In the genomic region with DNA sequence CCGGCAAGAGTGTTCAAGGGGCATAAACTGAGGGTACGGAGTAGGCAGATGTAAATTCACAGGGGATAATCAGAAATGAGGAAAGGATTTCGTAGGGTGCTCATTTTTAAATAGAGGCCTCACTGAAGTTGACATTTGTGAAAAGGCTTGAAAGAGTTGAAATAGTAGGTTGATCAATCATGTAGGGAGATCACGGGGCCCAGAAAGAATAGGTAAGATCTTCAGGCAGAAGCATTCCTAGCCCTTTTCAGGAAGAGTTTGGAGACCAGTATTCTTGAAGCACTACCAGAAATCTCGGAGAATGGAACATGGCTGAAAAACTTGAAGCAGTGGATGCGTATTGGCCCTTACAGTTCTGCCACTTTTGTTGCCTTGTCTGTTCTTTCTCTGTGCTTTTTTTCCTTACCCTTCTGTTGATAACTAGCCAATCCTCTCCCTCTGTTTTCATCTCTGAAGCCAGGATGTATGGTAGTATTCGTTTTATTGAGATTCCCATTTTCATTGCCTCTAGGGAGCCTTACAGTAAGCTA, we compare ENCODE assay signal across 8 cellular contexts. TPM values are rescaled to one million over a fixed set of nuclear protein-coding genes. Genes with fewer than 3 reads are reported as not detected.
DNase-seq lines count a peak whose midpoint lies in the region; ATAC-seq and TF ChIP-seq lines count a peak whose summit lies in the region.

No MANE protein-coding gene starts in this region.

- H3K4me1 ChIP-seq in BLaER1 = peaks cover 24% of the 10 kb centered on the region
- peaks cover 36% of the 10 kb centered on the region for H3K4me1 ChIP-seq in adipocyte (ENCODE audit: control insufficient read depth, insufficient read depth, low read length)
- H3K4me1 ChIP-seq in right lobe of liver = peaks cover 0 to 12% (median 5%) of the 10 kb centered on the region in 4 donors
- peaks cover 0 to 6% of the 10 kb centered on the region in 2 donors for H3K4me1 ChIP-seq in uterus

- peak; percentile 52 for DNase-seq in adipocyte (ENCODE audit: low read depth)
- no peak for DNase-seq in right lobe of liver
- DNase-seq in uterus = no peak
- no peak for DNase-seq in NCI-H526 (lab: John Stamatoyannopoulos, UW)
- DNase-seq in hippocampal formation (lab: John Stamatoyannopoulos, UW) = no peak

- H3K9ac ChIP-seq in BLaER1 (peak overlapping the region; percentile 91), adipocyte (ENCODE audit: low read length) (peak overlapping the region; percentile 97)

- H3K4me2 ChIP-seq in BLaER1 = peak overlapping the region; percentile 88

- TF ChIP-seq CTCF in right lobe of liver (IDR thresholded peaks at IDR 0.05) (no peak), uterus (IDR thresholded peaks at IDR 0.05) (no peak)

- ATAC-seq in GM19372 (IDR thresholded peaks at IDR 0.05; ENCODE audit: low read depth, unreplicated experiment) (peak; percentile 10), HG03432 (IDR thresholded peaks at IDR 0.05; ENCODE audit: unreplicated experiment) (peak; percentile 24), right lobe of liver (peak in 1 of 4 donors; percentile 0)

- 28% methylated on average over 7 of the region's 7 CpGs for WGBS in right lobe of liver (ENCODE audit: insufficient coverage, low coverage, low lambda C conversion rate, missing lambda C conversion rate)

- H3K27me3 ChIP-seq in BLaER1 (no peaks in the 10 kb centered on the region), adipocyte (replicated peaks; ENCODE audit: control insufficient read depth, insufficient read depth, low read length) (no peaks in the 10 kb centered on the region), right lobe of liver (no peaks in the 10 kb centered on the region), uterus (no peaks in the 10 kb centered on the region)

- H3K27ac ChIP-seq in BLaER1 (peak overlapping the region; percentile 54; the same call in 1 of the 2 replicates), right lobe of liver (peak overlapping the region; percentile 95 to 99 (median 96)), uterus (peak overlapping the region; percentile 97 to 99)

- peaks cover 24% of the 10 kb centered on the region for H3K36me3 ChIP-seq in BLaER1
- peaks cover 21% of the 10 kb centered on the region for H3K36me3 ChIP-seq in adipocyte (ENCODE audit: control insufficient read depth, insufficient read depth, low read length, severe bottlenecking)
- H3K36me3 ChIP-seq in right lobe of liver = peaks cover 0 to 25% (median 8%) of the 10 kb centered on the region in 4 donors
- H3K36me3 ChIP-seq in uterus = no peaks in the 10 kb centered on the region

- H4K20me1 ChIP-seq in BLaER1 = peaks cover 30% of the 10 kb centered on the region

- H3K4me3 ChIP-seq in BLaER1 = peak overlapping the region; percentile 98
- H3K4me3 ChIP-seq in adipocyte (ENCODE audit: low read length) = peak overlapping the region; percentile 98
- peak overlapping the region; percentile 74 to 87 (median 76) for H3K4me3 ChIP-seq in right lobe of liver
- peak overlapping the region; percentile 94 to 99 for H3K4me3 ChIP-seq in uterus

- H3K9me3 ChIP-seq in BLaER1 (no peaks in the 10 kb centered on the region), adipocyte (ENCODE audit: control insufficient read depth, low read length) (no peaks in the 10 kb centered on the region), right lobe of liver (no peaks in the 10 kb centered on the region), uterus (no peaks in the 10 kb centered on the region)

- TF ChIP-seq POLR2A in right lobe of liver (IDR thresholded peaks at IDR 0.05) (no peak), uterus (IDR thresholded peaks at IDR 0.05) (no peak)

- intact Hi-C loops in right lobe of liver (cut with DNase I) = no loop called here
- intact Hi-C loops in uterus (cut with DNase I; ENCODE audit: low total_unique reads) = no loop called here

RNA-seq across cellular contexts. Expression of a gene that starts 0.5 kb away (rescaled TPM):
- 10 to 100 TPM; 18.0 to 65.0 (median 19.3) TPM for total RNA-seq in right lobe of liver
- total RNA-seq in uterus = 10 to 100 TPM; 25.4 to 96.2 (median 77.4) TPM
